1 cellular context compared by ENCODE assay signal in the genomic region with DNA sequence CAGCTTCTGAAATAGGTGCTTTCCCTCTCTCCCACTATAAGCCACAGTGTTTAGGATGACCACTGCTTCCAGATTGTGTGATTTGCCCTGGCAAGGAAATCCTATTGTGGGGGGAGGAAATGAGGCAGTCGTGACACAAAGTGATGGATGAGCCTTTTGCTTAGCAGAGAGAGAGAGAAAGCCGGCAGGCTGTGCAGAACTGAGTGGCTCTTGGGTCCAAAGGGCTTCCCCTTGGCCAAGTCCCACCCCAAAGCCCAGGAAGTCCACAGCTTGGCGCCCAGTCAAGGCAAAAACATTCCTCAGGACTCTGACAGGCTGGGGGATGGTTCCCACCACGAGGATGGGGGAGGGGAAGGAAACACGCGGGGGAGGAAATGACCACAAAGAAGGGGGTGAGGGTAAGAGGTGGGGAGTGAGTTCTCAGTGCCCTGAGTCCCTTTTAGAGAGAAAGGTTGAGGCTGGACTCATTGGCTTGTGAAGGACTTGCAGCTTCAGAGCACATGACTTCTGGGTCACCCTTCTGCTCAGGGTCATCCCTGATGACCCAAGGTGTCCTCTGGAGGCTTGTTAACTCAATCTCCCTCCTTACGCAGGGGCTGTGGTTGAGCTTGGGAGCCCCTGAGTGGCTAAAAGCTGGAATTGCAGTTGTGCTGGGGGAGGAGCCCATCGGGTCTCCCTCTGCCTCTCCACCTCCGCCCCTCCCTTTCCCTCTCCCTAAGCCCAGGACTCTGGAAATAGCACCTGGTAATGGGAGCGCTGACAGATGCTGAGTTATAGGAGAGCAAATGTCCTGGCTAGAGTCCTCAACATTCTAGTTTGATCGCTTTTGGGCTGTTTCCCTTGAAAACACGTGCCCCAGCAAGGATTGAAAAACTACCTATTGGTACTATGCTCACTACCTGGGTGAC.
TF ChIP-seq lines count a peak whose summit lies in the region.

No MANE protein-coding gene starts in this region.

TF ChIP-seq in K562, 482 proteins besides CTCF, POLR2A, EP300 and RAD21 (continued from another document and continues in another):
- TF ChIP-seq GTF3C2 (IDR thresholded peaks at IDR 0.05; ENCODE audit: borderline replicate concordance, extremely low read depth, insufficient read length) (no peak), L3MBTL2 (IDR thresholded peaks at IDR 0.05) (peak; percentile 89), SOX6 (IDR thresholded peaks at IDR 0.05) (peak; percentile 77), RHOXF2B (CRISPR knock-in tag; conservative IDR thresholded peaks at IDR 0.05) (no peak), SMARCB1 (IDR thresholded peaks at IDR 0.05; ENCODE audit: insufficient read length, low read depth) (no peak), RB1 (IDR thresholded peaks at IDR 0.05; ENCODE audit: low read depth) (peak; percentile 75), ELF4 (CRISPR knock-in tag; IDR thresholded peaks at IDR 0.05) (peak; percentile 7; the same call in 1 of the 2 replicates), CAMTA2 (CRISPR knock-in tag; conservative IDR thresholded peaks at IDR 0.05) (no peak), NUFIP1 (IDR thresholded peaks at IDR 0.05; ENCODE audit: partially characterized antibody) (no peak), NCOA2 (IDR thresholded peaks at IDR 0.05; ENCODE audit: partially characterized antibody in 2 of 2) (no peak), HOMEZ (CRISPR knock-in tag; IDR thresholded peaks at IDR 0.05) (no peak), SAFB2 (IDR thresholded peaks at IDR 0.05; ENCODE audit: borderline replicate concordance, low read depth, low read length, severe bottlenecking) (no peak), KDM1A (IDR thresholded peaks at IDR 0.05) (peak in 1 of 2 experiments; percentile 95; a peak in 2 of 4 replicates), ZNF197 (CRISPR knock-in tag; IDR thresholded peaks at IDR 0.05; ENCODE audit: low read depth) (no peak), CHD7 (IDR thresholded peaks at IDR 0.05; ENCODE audit: low read depth, low read length) (no peak), CTBP1 (IDR thresholded peaks at IDR 0.05; ENCODE audit: borderline replicate concordance) (peak; percentile 91; the same call in 1 of the 2 replicates)
- TF ChIP-seq, protein P1, sequence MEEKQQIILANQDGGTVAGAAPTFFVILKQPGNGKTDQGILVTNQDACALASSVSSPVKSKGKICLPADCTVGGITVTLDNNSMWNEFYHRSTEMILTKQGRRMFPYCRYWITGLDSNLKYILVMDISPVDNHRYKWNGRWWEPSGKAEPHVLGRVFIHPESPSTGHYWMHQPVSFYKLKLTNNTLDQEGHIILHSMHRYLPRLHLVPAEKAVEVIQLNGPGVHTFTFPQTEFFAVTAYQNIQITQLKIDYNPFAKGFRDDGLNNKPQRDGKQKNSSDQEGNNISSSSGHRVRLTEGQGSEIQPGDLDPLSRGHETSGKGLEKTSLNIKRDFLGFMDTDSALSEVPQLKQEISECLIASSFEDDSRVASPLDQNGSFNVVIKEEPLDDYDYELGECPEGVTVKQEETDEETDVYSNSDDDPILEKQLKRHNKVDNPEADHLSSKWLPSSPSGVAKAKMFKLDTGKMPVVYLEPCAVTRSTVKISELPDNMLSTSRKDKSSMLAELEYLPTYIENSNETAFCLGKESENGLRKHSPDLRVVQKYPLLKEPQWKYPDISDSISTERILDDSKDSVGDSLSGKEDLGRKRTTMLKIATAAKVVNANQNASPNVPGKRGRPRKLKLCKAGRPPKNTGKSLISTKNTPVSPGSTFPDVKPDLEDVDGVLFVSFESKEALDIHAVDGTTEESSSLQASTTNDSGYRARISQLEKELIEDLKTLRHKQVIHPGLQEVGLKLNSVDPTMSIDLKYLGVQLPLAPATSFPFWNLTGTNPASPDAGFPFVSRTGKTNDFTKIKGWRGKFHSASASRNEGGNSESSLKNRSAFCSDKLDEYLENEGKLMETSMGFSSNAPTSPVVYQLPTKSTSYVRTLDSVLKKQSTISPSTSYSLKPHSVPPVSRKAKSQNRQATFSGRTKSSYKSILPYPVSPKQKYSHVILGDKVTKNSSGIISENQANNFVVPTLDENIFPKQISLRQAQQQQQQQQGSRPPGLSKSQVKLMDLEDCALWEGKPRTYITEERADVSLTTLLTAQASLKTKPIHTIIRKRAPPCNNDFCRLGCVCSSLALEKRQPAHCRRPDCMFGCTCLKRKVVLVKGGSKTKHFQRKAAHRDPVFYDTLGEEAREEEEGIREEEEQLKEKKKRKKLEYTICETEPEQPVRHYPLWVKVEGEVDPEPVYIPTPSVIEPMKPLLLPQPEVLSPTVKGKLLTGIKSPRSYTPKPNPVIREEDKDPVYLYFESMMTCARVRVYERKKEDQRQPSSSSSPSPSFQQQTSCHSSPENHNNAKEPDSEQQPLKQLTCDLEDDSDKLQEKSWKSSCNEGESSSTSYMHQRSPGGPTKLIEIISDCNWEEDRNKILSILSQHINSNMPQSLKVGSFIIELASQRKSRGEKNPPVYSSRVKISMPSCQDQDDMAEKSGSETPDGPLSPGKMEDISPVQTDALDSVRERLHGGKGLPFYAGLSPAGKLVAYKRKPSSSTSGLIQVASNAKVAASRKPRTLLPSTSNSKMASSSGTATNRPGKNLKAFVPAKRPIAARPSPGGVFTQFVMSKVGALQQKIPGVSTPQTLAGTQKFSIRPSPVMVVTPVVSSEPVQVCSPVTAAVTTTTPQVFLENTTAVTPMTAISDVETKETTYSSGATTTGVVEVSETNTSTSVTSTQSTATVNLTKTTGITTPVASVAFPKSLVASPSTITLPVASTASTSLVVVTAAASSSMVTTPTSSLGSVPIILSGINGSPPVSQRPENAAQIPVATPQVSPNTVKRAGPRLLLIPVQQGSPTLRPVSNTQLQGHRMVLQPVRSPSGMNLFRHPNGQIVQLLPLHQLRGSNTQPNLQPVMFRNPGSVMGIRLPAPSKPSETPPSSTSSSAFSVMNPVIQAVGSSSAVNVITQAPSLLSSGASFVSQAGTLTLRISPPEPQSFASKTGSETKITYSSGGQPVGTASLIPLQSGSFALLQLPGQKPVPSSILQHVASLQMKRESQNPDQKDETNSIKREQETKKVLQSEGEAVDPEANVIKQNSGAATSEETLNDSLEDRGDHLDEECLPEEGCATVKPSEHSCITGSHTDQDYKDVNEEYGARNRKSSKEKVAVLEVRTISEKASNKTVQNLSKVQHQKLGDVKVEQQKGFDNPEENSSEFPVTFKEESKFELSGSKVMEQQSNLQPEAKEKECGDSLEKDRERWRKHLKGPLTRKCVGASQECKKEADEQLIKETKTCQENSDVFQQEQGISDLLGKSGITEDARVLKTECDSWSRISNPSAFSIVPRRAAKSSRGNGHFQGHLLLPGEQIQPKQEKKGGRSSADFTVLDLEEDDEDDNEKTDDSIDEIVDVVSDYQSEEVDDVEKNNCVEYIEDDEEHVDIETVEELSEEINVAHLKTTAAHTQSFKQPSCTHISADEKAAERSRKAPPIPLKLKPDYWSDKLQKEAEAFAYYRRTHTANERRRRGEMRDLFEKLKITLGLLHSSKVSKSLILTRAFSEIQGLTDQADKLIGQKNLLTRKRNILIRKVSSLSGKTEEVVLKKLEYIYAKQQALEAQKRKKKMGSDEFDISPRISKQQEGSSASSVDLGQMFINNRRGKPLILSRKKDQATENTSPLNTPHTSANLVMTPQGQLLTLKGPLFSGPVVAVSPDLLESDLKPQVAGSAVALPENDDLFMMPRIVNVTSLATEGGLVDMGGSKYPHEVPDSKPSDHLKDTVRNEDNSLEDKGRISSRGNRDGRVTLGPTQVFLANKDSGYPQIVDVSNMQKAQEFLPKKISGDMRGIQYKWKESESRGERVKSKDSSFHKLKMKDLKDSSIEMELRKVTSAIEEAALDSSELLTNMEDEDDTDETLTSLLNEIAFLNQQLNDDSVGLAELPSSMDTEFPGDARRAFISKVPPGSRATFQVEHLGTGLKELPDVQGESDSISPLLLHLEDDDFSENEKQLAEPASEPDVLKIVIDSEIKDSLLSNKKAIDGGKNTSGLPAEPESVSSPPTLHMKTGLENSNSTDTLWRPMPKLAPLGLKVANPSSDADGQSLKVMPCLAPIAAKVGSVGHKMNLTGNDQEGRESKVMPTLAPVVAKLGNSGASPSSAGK (IDR thresholded peaks at IDR 0.05): peak; percentile 69
